10 cellular contexts compared by ENCODE assay signal in genomic region chr1:27539901-27540861, GRCh38. TPM values are rescaled to one million over a fixed set of nuclear protein-coding genes. Genes with fewer than 3 reads are reported as not detected.
DNase-seq lines count a peak whose midpoint lies in the region; ATAC-seq and TF ChIP-seq lines count a peak whose summit lies in the region.
"Had no signal": no experiment of that assay in that cellular context is flagged by ENCODE, and none has a peak within 500 bp of the region (broad histone marks: within the 10 kb centered on the region; RNA-seq: fewer than 3 reads in every experiment).

No MANE protein-coding gene starts in this region.

- no peaks in the 10 kb centered on the region for H3K27me3 ChIP-seq in foreskin keratinocyte
- H3K27me3 ChIP-seq in stomach smooth muscle (ENCODE audit: control insufficient read depth in 1 of 2, insufficient read depth in 2 of 2, low read length in 2 of 2), result no peaks in the 10 kb centered on the region
- H3K27me3 ChIP-seq: BLaER1 had no signal

- peak; percentile 9 for DNase-seq in NCI-H2029 treated with DMSO at 0.1 percent for 48 hours (lab: John Stamatoyannopoulos, UW)
- no peak for DNase-seq in NCI-H2029 (lab: John Stamatoyannopoulos, UW)
- DNase-seq in SW 1271 (lab: John Stamatoyannopoulos, UW), result peak; percentile 91 to 96
- DNase-seq in foreskin keratinocyte, result peak; percentile 82 to 94
- DNase-seq: activated naive CD8-positive, alpha-beta T cell treated with anti-CD3 and anti-CD28 coated beads, Interleukin-2, amount 10 ng/mL, durations not matched to agents 7 days and 5 days had no signal

- peaks cover 4 to 8% of the 10 kb centered on the region in 2 donors for H3K36me3 ChIP-seq in stomach smooth muscle (ENCODE audit: control insufficient read depth in 2 of 2, insufficient read depth in 2 of 2, low read length in 2 of 2)

- no peak overlapping the region for H3K4me3 ChIP-seq in stomach smooth muscle (ENCODE audit: low read length in 2 of 2)
- H3K4me3 ChIP-seq: BLaER1 had no signal

- peak overlapping the region; percentile 80 for H3K27ac ChIP-seq in foreskin keratinocyte
- peak overlapping the region; percentile 64 for H3K27ac ChIP-seq in stomach smooth muscle (ENCODE audit: low read length)
- H3K27ac ChIP-seq: BLaER1 had no signal

- peaks cover 49% of the 10 kb centered on the region for H3K4me1 ChIP-seq in foreskin keratinocyte
- H3K4me1 ChIP-seq in stomach smooth muscle (ENCODE audit: control insufficient read depth, insufficient read depth, low read length), result peaks cover 84% of the 10 kb centered on the region

- H3K9ac ChIP-seq in stomach smooth muscle (ENCODE audit: low read length in 2 of 2), result peak overlapping the region in 1 of 2 donors; percentile 55
- H3K9ac ChIP-seq: BLaER1 had no signal

- no peaks in the 10 kb centered on the region for H3K9me3 ChIP-seq in stomach smooth muscle (ENCODE audit: control insufficient read depth in 2 of 2, low read length in 2 of 2)
- H3K9me3 ChIP-seq: BLaER1 had no signal

- no peak for TF ChIP-seq CTCF in foreskin keratinocyte (conservative IDR thresholded peaks at IDR 0.05)

- ATAC-seq in foreskin keratinocyte (peak; percentile 47), HG02798 (IDR thresholded peaks at IDR 0.05; ENCODE audit: poor library complexity, unreplicated experiment) (no peak), GM18858 (IDR thresholded peaks at IDR 0.05; ENCODE audit: unreplicated experiment) (no peak), GM21423 (IDR thresholded peaks at IDR 0.05; ENCODE audit: unreplicated experiment) (no peak)

RNA-seq across cellular contexts. Expression of gene WASF2, which starts 50.2 kb away (rescaled TPM):
- 49.9 and 53.9 TPM in 2 replicates for total RNA-seq in foreskin keratinocyte
- polyA plus RNA-seq in foreskin keratinocyte, result 28.7 and 30.1 TPM in 2 replicates
